ENCODE assay signal across 2 cellular contexts in the genomic region with DNA sequence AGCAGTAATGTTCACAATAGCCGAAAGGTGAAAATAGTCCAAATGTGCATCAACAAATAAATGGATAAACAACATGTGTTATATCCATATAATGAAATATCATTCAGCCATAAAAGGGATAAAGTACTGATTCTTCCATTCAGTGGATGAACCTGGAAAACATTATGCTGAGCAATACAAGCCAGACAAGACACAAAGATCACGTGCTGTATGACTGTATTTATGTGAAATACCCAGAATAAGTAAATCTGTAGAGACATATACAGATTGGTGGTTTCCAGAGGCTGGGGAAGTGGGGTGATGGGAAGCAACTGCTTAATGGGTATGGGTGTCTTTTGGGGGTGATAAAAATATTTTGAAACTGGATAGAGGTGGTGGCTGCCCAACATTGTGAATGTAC.
A peak's percentile ranks its signal among the peaks of the same experiment; 100 is the strongest.
TF ChIP-seq lines count a peak whose summit lies in the region.

No MANE protein-coding gene starts in this region.

TF ChIP-seq in K562, 482 proteins besides CTCF, POLR2A, EP300 and RAD21:
- TF ChIP-seq SREBF2 (CRISPR knock-in tag; IDR thresholded peaks at IDR 0.05) = no peak
- TF ChIP-seq, protein P1, sequence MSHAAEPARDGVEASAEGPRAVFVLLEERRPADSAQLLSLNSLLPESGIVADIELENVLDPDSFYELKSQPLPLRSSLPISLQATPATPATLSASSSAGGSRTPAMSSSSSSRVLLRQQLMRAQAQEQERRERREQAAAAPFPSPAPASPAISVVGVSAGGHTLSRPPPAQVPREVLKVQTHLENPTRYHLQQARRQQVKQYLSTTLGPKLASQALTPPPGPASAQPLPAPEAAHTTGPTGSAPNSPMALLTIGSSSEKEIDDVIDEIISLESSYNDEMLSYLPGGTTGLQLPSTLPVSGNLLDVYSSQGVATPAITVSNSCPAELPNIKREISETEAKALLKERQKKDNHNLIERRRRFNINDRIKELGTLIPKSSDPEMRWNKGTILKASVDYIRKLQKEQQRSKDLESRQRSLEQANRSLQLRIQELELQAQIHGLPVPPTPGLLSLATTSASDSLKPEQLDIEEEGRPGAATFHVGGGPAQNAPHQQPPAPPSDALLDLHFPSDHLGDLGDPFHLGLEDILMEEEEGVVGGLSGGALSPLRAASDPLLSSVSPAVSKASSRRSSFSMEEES (CRISPR knock-in tag; IDR thresholded peaks at IDR 0.05) = 0 out of 2 replicates have a peak, but pooled peaks have one; percentile 33

TF ChIP-seq in SK-N-SH, 30 proteins besides CTCF, POLR2A, EP300 and RAD21:
- TF ChIP-seq, protein P2, sequence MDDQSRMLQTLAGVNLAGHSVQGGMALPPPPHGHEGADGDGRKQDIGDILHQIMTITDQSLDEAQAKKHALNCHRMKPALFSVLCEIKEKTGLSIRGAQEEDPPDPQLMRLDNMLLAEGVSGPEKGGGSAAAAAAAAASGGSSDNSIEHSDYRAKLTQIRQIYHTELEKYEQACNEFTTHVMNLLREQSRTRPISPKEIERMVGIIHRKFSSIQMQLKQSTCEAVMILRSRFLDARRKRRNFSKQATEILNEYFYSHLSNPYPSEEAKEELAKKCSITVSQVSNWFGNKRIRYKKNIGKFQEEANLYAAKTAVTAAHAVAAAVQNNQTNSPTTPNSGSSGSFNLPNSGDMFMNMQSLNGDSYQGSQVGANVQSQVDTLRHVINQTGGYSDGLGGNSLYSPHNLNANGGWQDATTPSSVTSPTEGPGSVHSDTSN (IDR thresholded peaks at IDR 0.05) = no peak
- TF ChIP-seq, protein P3, sequence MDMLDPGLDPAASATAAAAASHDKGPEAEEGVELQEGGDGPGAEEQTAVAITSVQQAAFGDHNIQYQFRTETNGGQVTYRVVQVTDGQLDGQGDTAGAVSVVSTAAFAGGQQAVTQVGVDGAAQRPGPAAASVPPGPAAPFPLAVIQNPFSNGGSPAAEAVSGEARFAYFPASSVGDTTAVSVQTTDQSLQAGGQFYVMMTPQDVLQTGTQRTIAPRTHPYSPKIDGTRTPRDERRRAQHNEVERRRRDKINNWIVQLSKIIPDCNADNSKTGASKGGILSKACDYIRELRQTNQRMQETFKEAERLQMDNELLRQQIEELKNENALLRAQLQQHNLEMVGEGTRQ (IDR thresholded peaks at IDR 0.05; ENCODE audit: borderline replicate concordance, low read depth, low read length) = no peak
- no peak for TF ChIP-seq JUND (IDR thresholded peaks at IDR 0.05)
- TF ChIP-seq, protein P4, sequence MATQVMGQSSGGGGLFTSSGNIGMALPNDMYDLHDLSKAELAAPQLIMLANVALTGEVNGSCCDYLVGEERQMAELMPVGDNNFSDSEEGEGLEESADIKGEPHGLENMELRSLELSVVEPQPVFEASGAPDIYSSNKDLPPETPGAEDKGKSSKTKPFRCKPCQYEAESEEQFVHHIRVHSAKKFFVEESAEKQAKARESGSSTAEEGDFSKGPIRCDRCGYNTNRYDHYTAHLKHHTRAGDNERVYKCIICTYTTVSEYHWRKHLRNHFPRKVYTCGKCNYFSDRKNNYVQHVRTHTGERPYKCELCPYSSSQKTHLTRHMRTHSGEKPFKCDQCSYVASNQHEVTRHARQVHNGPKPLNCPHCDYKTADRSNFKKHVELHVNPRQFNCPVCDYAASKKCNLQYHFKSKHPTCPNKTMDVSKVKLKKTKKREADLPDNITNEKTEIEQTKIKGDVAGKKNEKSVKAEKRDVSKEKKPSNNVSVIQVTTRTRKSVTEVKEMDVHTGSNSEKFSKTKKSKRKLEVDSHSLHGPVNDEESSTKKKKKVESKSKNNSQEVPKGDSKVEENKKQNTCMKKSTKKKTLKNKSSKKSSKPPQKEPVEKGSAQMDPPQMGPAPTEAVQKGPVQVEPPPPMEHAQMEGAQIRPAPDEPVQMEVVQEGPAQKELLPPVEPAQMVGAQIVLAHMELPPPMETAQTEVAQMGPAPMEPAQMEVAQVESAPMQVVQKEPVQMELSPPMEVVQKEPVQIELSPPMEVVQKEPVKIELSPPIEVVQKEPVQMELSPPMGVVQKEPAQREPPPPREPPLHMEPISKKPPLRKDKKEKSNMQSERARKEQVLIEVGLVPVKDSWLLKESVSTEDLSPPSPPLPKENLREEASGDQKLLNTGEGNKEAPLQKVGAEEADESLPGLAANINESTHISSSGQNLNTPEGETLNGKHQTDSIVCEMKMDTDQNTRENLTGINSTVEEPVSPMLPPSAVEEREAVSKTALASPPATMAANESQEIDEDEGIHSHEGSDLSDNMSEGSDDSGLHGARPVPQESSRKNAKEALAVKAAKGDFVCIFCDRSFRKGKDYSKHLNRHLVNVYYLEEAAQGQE (IDR thresholded peaks at IDR 0.05; ENCODE audit: low read depth, low read length) = no peak
- no peak for TF ChIP-seq TCF12 (IDR thresholded peaks at IDR 0.05)
- no peak for TF ChIP-seq MXI1 (IDR thresholded peaks at IDR 0.05; ENCODE audit: low read depth, low read length)
- no peak for TF ChIP-seq FOXJ3 (CRISPR knock-in tag; IDR thresholded peaks at IDR 0.05)
- TF ChIP-seq GATA2 (CRISPR knock-in tag; IDR thresholded peaks at IDR 0.05) = no peak
- no peak for TF ChIP-seq EZH2phosphoT487 (IDR thresholded peaks at IDR 0.05; ENCODE audit: borderline replicate concordance, low read depth)
- no peak for TF ChIP-seq POLR2AphosphoS5 (IDR thresholded peaks at IDR 0.05; ENCODE audit: low read depth, low read length)
TF ChIP-seq in SK-N-SH: peak in this region for 0.
